12 cellular contexts compared by ENCODE assay signal in the genomic region with DNA sequence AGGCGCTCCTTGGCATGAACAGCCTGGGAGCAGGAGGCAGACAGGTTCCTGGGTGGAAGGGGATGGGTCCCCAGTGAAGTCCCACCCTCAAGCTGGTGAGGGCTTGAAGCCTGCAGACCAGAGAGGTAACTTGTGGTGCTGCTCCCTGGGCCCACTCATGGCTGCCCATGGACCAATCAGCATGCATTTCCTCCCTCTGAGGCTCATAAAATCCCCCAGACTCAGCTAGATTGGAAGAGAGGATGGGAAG. TPM values are rescaled to one million over a fixed set of nuclear protein-coding genes. Genes with fewer than 3 reads are reported as not detected.
DNase-seq lines count a peak whose midpoint lies in the region; ATAC-seq, FAIRE-seq and TF ChIP-seq lines count a peak whose summit lies in the region.
"Had no signal": no experiment of that assay in that cellular context is flagged by ENCODE, and none has a peak within 500 bp of the region (broad histone marks: within the 10 kb centered on the region; RNA-seq: fewer than 3 reads in every experiment).

No MANE protein-coding gene starts in this region.

- H3K4me3 ChIP-seq in BLaER1 treated with 17β-estradiol and CSF1 and Interleukin-3, amounts not matched to agents 10 nM and 100 nM = peak overlapping the region in 8 of 10 experiments; percentile 14 to 91 (median 78); a peak in 14 of 20 replicates
- H3K4me3 ChIP-seq in iPS-11a (ENCODE audit: low read depth, low read length) = peak overlapping the region; percentile 62
- H3K4me3 ChIP-seq in trophoblast cell (ENCODE audit: low read depth, low read length) = peak overlapping the region; percentile 62

- H3K4me2 ChIP-seq in BLaER1 treated with 17β-estradiol and CSF1 and Interleukin-3, amounts not matched to agents 10 nM and 100 nM = peak overlapping the region in 6 of 11 experiments; percentile 22 to 96 (median 90); a peak in 7 of 22 replicates
- peak overlapping the region; percentile 66 for H3K4me2 ChIP-seq in trophoblast cell (ENCODE audit: low read length)

- H3K36me3 ChIP-seq in BLaER1 treated with 17β-estradiol and CSF1 and Interleukin-3, amounts not matched to agents 10 nM and 100 nM = peaks cover 0 to 11% (median 0%) of the 10 kb centered on the region in 11 experiments; a peak in 2 of 22 replicates
- H3K36me3 ChIP-seq in trophoblast cell (ENCODE audit: control insufficient read depth in 1 of 2, insufficient read depth in 2 of 2, low read length in 2 of 2) = no peaks in the 10 kb centered on the region

- H4K12ac ChIP-seq in trophoblast cell (ENCODE audit: low read depth, low read length) = peak overlapping the region; percentile 93

- no peak overlapping the region for H2BK12ac ChIP-seq in trophoblast cell (ENCODE audit: low read length)

- peaks cover 8 to 17% (median 14%) of the 10 kb centered on the region in 11 experiments; a peak in 20 of 22 replicates for H3K9me3 ChIP-seq in BLaER1 treated with 17β-estradiol and CSF1 and Interleukin-3, amounts not matched to agents 10 nM and 100 nM (replicated peaks in 1 of 11)
- H3K9me3 ChIP-seq in trophoblast cell (ENCODE audit: insufficient read depth, low read depth, low read length) = no peaks in the 10 kb centered on the region

- peaks cover 10% of the 10 kb centered on the region for H3K79me2 ChIP-seq in trophoblast cell (ENCODE audit: control insufficient read depth, insufficient read depth, low read length, poor library complexity)

- TF ChIP-seq CTCF in WTC11 (IDR thresholded peaks at IDR 0.05) = no peak

- peak overlapping the region; percentile 89 for H3K14ac ChIP-seq in trophoblast cell (ENCODE audit: low read length)

- no peak overlapping the region for H3K27ac ChIP-seq in BLaER1 treated with 17β-estradiol and CSF1 and Interleukin-3, amounts not matched to agents 10 nM and 100 nM
- H3K27ac ChIP-seq in trophoblast cell (ENCODE audit: low read depth, low read length) = peak overlapping the region; percentile 24

- peak overlapping the region; percentile 26 for H3K4ac ChIP-seq in trophoblast cell (ENCODE audit: low read depth, low read length)

- CTCF ChIA-PET in WTC11 (lab: Charles Lee) = interaction anchor here (0.6 to 3.0 kb wide), 10 partner anchors 10 to 522 kb away, joined by 3 to 31 read pairs (median 4); no protein-coding TSS in a partner anchor

- peak overlapping the region; percentile 29 for H2BK120ac ChIP-seq in trophoblast cell (ENCODE audit: insufficient read depth, low read length, poor library complexity)

- H2AFZ ChIP-seq in trophoblast cell (ENCODE audit: insufficient read depth, low read length, poor library complexity) = peak overlapping the region; percentile 86

- POLR2A ChIA-PET in WTC11 (lab: Charles Lee) = interaction anchor here (0.6 kb wide), 1 partner anchor 100 kb away, joined by 3 read pairs; no protein-coding TSS in a partner anchor

- H3K4me1 Mint-ChIP-seq in WTC11 = peaks cover 20% of the 10 kb centered on the region

- H3K9ac ChIP-seq in BLaER1 treated with 17β-estradiol and CSF1 and Interleukin-3, amounts not matched to agents 10 nM and 100 nM = no peak overlapping the region
- H3K9ac ChIP-seq in trophoblast cell (ENCODE audit: low read length) = no peak overlapping the region

- ATAC-seq in WTC11 (peak; percentile 1; the same call in 1 of the 2 replicates), GM21723 (IDR thresholded peaks at IDR 0.05; ENCODE audit: unreplicated experiment) (no peak), left lobe of liver (no peak)

- H3K27me3 ChIP-seq in BLaER1 treated with 17β-estradiol and CSF1 and Interleukin-3, amounts not matched to agents 10 nM and 100 nM = peaks cover 0 to 17% (median 5%) of the 10 kb centered on the region in 11 experiments; a peak in 9 of 22 replicates
- no peaks in the 10 kb centered on the region for H3K27me3 ChIP-seq in trophoblast cell (ENCODE audit: insufficient read depth, low read length)

- H4K8ac ChIP-seq in trophoblast cell (ENCODE audit: low read depth, low read length) = peak overlapping the region; percentile 95

- no peak overlapping the region for H2BK5ac ChIP-seq in trophoblast cell (ENCODE audit: low read depth, low read length, poor library complexity)

- DNase-seq in WTC11 (ENCODE audit: low spot score) (no peak), trophoblast cell (no peak), RCC 7860 (ENCODE audit: low spot score) (no peak), left lobe of liver (ENCODE audit: low spot score) (no peak)
- DNase-seq in stimulated activated CD4-positive, alpha-beta T cell treated with anti-CD3 and anti-CD28 coated beads, Interleukin-2, amount 100 ng/mL, for 48 hours = no peak
- DNase-seq: CD8-positive, alpha-beta memory T cell; NCI-H446 had no signal

- H3K27me3 Mint-ChIP-seq in WTC11 (ENCODE audit: low read depth) = peaks cover 3% of the 10 kb centered on the region
- H3K27me3 Mint-ChIP-seq: CD8-positive, alpha-beta memory T cell had no signal

- no CpG with 5 or more reads among the region's 1 CpG for WGBS in trophoblast cell (ENCODE audit: extremely low coverage, insufficient coverage, insufficient read length)

- H4K91ac ChIP-seq in trophoblast cell (ENCODE audit: low read depth, low read length) = peak overlapping the region; percentile 84

- H3K4me1 ChIP-seq in BLaER1 treated with 17β-estradiol and CSF1 and Interleukin-3, amounts not matched to agents 10 nM and 100 nM = peaks cover 0 to 29% (median 7%) of the 10 kb centered on the region in 10 experiments; a peak in 12 of 20 replicates
- peaks cover 5% of the 10 kb centered on the region in 2 experiments for H3K4me1 ChIP-seq in trophoblast cell (ENCODE audit: control insufficient read depth in 1 of 2, insufficient read depth in 2 of 2, low read length in 2 of 2)

- H3K27ac Mint-ChIP-seq in WTC11 = no peak overlapping the region
- H3K27ac Mint-ChIP-seq: activated T-helper 2 cell treated with anti-CD3 and anti-CD28 coated beads, Interferon-gamma antibody, Interleukin-2, Interleukin-4, amounts not matched to agents 10 μg/mL and 5 μg/mL and 100 μg/mL, durations not matched to agents 14 hours and 24 hours and 36 hours; T-helper 1 cell treated with Interleukin-12 subunit alpha and Interleukin-12 subunit beta and Interleukin-4 antibody, amounts not matched to agents 30 μg/mL and 1 μg/mL, for 36 hours had no signal

- no peak for FAIRE-seq in RCC 7860 (lab: Jason Lieb, UNC)

- H3K4me3 Mint-ChIP-seq in WTC11 = peak overlapping the region; percentile 68
- H3K4me3 Mint-ChIP-seq: T-helper 1 cell treated with Interleukin-12 subunit alpha and Interleukin-12 subunit beta and Interleukin-4 antibody, amounts not matched to agents 30 μg/mL and 1 μg/mL, for 36 hours had no signal

- peak overlapping the region; percentile 92 for H3K18ac ChIP-seq in trophoblast cell (ENCODE audit: low read length)

- H3K23ac ChIP-seq in trophoblast cell (ENCODE audit: low read length) = no peak overlapping the region

- H3K79me1 ChIP-seq in trophoblast cell (ENCODE audit: low read length) = peaks cover 12% of the 10 kb centered on the region

- no peaks in the 10 kb centered on the region for H3K36me3 Mint-ChIP-seq in WTC11

- peak overlapping the region; percentile 59 for H2AK5ac ChIP-seq in trophoblast cell (ENCODE audit: low read length)

- no peaks in the 10 kb centered on the region for H3K9me3 Mint-ChIP-seq in WTC11
- H3K9me3 Mint-ChIP-seq: activated T-helper 2 cell treated with anti-CD3 and anti-CD28 coated beads, Interferon-gamma antibody, Interleukin-2, Interleukin-4, amounts not matched to agents 10 μg/mL and 5 μg/mL and 100 μg/mL, durations not matched to agents 14 hours and 24 hours and 36 hours; T-helper 1 cell treated with Interleukin-12 subunit alpha and Interleukin-12 subunit beta and Interleukin-4 antibody, amounts not matched to agents 30 μg/mL and 1 μg/mL, for 36 hours had no signal

- H4K20me1 ChIP-seq in BLaER1 treated with 17β-estradiol and CSF1 and Interleukin-3, amounts not matched to agents 10 nM and 100 nM = no peaks in the 10 kb centered on the region

TF ChIP-seq in WTC11, 78 proteins besides CTCF, POLR2A, EP300 and RAD21:
- no peak for TF ChIP-seq NFE2L1 (CRISPR knock-in tag; IDR thresholded peaks at IDR 0.05)
- TF ChIP-seq, protein P1, sequence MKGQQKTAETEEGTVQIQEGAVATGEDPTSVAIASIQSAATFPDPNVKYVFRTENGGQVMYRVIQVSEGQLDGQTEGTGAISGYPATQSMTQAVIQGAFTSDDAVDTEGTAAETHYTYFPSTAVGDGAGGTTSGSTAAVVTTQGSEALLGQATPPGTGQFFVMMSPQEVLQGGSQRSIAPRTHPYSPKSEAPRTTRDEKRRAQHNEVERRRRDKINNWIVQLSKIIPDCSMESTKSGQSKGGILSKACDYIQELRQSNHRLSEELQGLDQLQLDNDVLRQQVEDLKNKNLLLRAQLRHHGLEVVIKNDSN (CRISPR knock-in tag; IDR thresholded peaks at IDR 0.05) = no peak
- TF ChIP-seq, protein P2, sequence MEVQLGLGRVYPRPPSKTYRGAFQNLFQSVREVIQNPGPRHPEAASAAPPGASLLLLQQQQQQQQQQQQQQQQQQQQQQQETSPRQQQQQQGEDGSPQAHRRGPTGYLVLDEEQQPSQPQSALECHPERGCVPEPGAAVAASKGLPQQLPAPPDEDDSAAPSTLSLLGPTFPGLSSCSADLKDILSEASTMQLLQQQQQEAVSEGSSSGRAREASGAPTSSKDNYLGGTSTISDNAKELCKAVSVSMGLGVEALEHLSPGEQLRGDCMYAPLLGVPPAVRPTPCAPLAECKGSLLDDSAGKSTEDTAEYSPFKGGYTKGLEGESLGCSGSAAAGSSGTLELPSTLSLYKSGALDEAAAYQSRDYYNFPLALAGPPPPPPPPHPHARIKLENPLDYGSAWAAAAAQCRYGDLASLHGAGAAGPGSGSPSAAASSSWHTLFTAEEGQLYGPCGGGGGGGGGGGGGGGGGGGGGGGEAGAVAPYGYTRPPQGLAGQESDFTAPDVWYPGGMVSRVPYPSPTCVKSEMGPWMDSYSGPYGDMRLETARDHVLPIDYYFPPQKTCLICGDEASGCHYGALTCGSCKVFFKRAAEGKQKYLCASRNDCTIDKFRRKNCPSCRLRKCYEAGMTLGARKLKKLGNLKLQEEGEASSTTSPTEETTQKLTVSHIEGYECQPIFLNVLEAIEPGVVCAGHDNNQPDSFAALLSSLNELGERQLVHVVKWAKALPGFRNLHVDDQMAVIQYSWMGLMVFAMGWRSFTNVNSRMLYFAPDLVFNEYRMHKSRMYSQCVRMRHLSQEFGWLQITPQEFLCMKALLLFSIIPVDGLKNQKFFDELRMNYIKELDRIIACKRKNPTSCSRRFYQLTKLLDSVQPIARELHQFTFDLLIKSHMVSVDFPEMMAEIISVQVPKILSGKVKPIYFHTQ (CRISPR knock-in tag; IDR thresholded peaks at IDR 0.05) = no peak
- TF ChIP-seq CREB1 (CRISPR knock-in tag; IDR thresholded peaks at IDR 0.05) = no peak
- no peak for TF ChIP-seq TEAD4 (CRISPR knock-in tag; IDR thresholded peaks at IDR 0.05)
- no peak for TF ChIP-seq FOXJ3 (CRISPR knock-in tag; IDR thresholded peaks at IDR 0.05; ENCODE audit: borderline replicate concordance)
- no peak for TF ChIP-seq GTF2I (CRISPR knock-in tag; conservative IDR thresholded peaks at IDR 0.05)
- TF ChIP-seq ZNF232 (CRISPR knock-in tag; IDR thresholded peaks at IDR 0.05) = no peak

RNA-seq across cellular contexts. Expression of a gene that starts 50.2 kb away (rescaled TPM):
- total RNA-seq in WTC11 (2021) (1.9 to 3.4 TPM (median 3.3 TPM) in 3 replicates), left lobe of liver (915 TPM)
- polyA plus RNA-seq in trophoblast cell (2013) = 2.1 and 3.0 TPM in 2 replicates
- total RNA-seq: activated T-helper 2 cell treated with anti-CD3 and anti-CD28 coated beads, Interferon-gamma antibody, Interleukin-2, Interleukin-4, amounts not matched to agents 10 μg/mL and 5 μg/mL and 100 μg/mL, durations not matched to agents 14 hours and 24 hours and 36 hours had no signal

Comparison
In these comparisons a context has a peak if more than half of its experiments do, and no peak if none do; other contexts are left out.
1. RNA of a gene that starts 50.2 kb away (total RNA-seq): 915 TPM in left lobe of liver (single experiment); 1.9 to 3.4 TPM in WTC11; every median in the first group is over 100 times any median in the second.
2. Peak in every context shown above with its lines, with median percentiles within 50 percentile points of each other: H3K4me3 ChIP-seq.